Comparison of ENCODE assay signal across 21 cellular contexts in genomic region chr7:29247962-29248236, GRCh38.
"Had no signal": no experiment of that assay in that cellular context is flagged by ENCODE, and none has a peak within 500 bp of the region (broad histone marks: within the 10 kb centered on the region; RNA-seq: fewer than 3 reads in every experiment).

No MANE protein-coding gene starts in this region.

- H3K9me3 ChIP-seq: ovary, prostate gland, testis, vagina had no signal

- H3K4me3 Mint-ChIP-seq: activated naive CD4-positive, alpha-beta T cell treated with anti-CD3 and anti-CD28 coated beads, Interleukin-2, amount 50 U/mL, for 24 hours; naive thymus-derived CD8-positive, alpha-beta T cell; stimulated activated naive CD8-positive, alpha-beta T cell treated with anti-CD3 and anti-CD28 coated beads, Interleukin-15, amount 100 ng/mL, for 72 hours; T-cell; T-helper 2 cell treated with Interferon-gamma antibody and Interleukin-4, amounts not matched to agents 5 μg/mL and 100 μg/mL, for 36 hours; type B pancreatic cell had no signal

- H3K4me3 ChIP-seq: dorsolateral prefrontal cortex, ovary, prostate gland, testis, vagina had no signal

- H3K27ac ChIP-seq: brain microvascular endothelial cell, prostate gland, vagina, VCaP had no signal

- H3K4me1 ChIP-seq: prostate gland, vagina had no signal

- FAIRE-seq: colon had no signal

- H3K36me3 Mint-ChIP-seq: activated naive CD4-positive, alpha-beta T cell treated with anti-CD3 and anti-CD28 coated beads, Interleukin-2, amount 50 U/mL, for 24 hours; naive thymus-derived CD8-positive, alpha-beta T cell; T-cell had no signal

- H3K36me3 ChIP-seq: brain microvascular endothelial cell, ovary, prostate gland, vagina had no signal

- ATAC-seq: naive thymus-derived CD8-positive, alpha-beta T cell; stimulated activated naive CD8-positive, alpha-beta T cell treated with anti-CD3 and anti-CD28 coated beads, Interleukin-15, amount 100 ng/mL, for 72 hours had no signal

- DNase-seq: activated CD4-positive, alpha-beta T cell treated with anti-CD3 and anti-CD28 coated beads for 1 hour; activated gamma-delta T cell treated with Interleukin-2 at 50 U/mL for 16 hours; activated T-cell treated with anti-CD3 and anti-CD28 coated beads, Interleukin-2, amount 50 U/mL, for 1 hour; aorta; brain microvascular endothelial cell; central memory CD4-positive, alpha-beta T cell; dorsolateral prefrontal cortex; naive thymus-derived CD8-positive, alpha-beta T cell; stimulated activated CD4-positive, alpha-beta T cell treated with anti-CD3 and anti-CD28 coated beads, Interleukin-12 subunit alpha, Interleukin-12 subunit beta, amount 100 ng/mL, for 4 hours; stimulated activated CD4-positive, alpha-beta T cell treated with anti-CD3 and anti-CD28 coated beads, Interleukin-4, amount 100 ng/mL, for 4 hours; stimulated activated naive CD8-positive, alpha-beta T cell treated with anti-CD3 and anti-CD28 coated beads, Interleukin-15, amount 100 ng/mL, for 72 hours; T-cell; testis had no signal

- H3K27me3 ChIP-seq: brain microvascular endothelial cell, dorsolateral prefrontal cortex, ovary, testis, vagina had no signal

- H3K27ac Mint-ChIP-seq: activated naive CD4-positive, alpha-beta T cell treated with anti-CD3 and anti-CD28 coated beads, Interleukin-2, amount 50 U/mL, for 24 hours; naive thymus-derived CD8-positive, alpha-beta T cell; stimulated activated naive CD8-positive, alpha-beta T cell treated with anti-CD3 and anti-CD28 coated beads, Interleukin-15, amount 100 ng/mL, for 72 hours; T-cell; T-helper 2 cell treated with Interferon-gamma antibody and Interleukin-4, amounts not matched to agents 5 μg/mL and 100 μg/mL, for 36 hours; type B pancreatic cell had no signal

- H3K9me3 Mint-ChIP-seq: activated naive CD4-positive, alpha-beta T cell treated with anti-CD3 and anti-CD28 coated beads, Interleukin-2, amount 50 U/mL, for 24 hours; naive thymus-derived CD8-positive, alpha-beta T cell; T-helper 2 cell treated with Interferon-gamma antibody and Interleukin-4, amounts not matched to agents 5 μg/mL and 100 μg/mL, for 36 hours; type B pancreatic cell had no signal

- H3K27me3 Mint-ChIP-seq: activated naive CD4-positive, alpha-beta T cell treated with anti-CD3 and anti-CD28 coated beads, Interleukin-2, amount 50 U/mL, for 24 hours; T-cell; type B pancreatic cell had no signal
